Comparison of ENCODE assay signal across 8 cellular contexts in genomic region chr22:37746366-37747089, GRCh38. TPM values are rescaled to one million over a fixed set of nuclear protein-coding genes. Genes with fewer than 3 reads are reported as not detected.
DNase-seq lines count a peak whose midpoint lies in the region; ATAC-seq and TF ChIP-seq lines count a peak whose summit lies in the region.

No MANE protein-coding gene starts in this region.

- DNase-seq in GM03348 (ENCODE audit: low spot score) (peak; percentile 59), HFFc6 (no peak), NCI-H146 (lab: John Stamatoyannopoulos, UW) (no peak), KG1 (lab: John Stamatoyannopoulos, UW) (no peak), dedifferentiated amniotic fluid mesenchymal stem cell (ENCODE audit: extremely low spot score) (no peak)
- peak in 1 of 3 experiments; percentile 7 for DNase-seq in effector memory CD8-positive, alpha-beta T cell
- DNase-seq in natural killer cell treated with Interleukin-12 subunit alpha and Interleukin-12 subunit beta and Interleukin-15 and Interleukin-18, amount 100 ng/mL, for 72 hours (ENCODE audit: low spot score): no peak

- H3K27me3 Mint-ChIP-seq in HFFc6 (ENCODE audit: insufficient read depth): peaks cover 2% of the 10 kb centered on the region
- no peaks in the 10 kb centered on the region for H3K27me3 Mint-ChIP-seq in effector memory CD8-positive, alpha-beta T cell
- no peaks in the 10 kb centered on the region for H3K27me3 Mint-ChIP-seq in natural killer cell treated with Interleukin-12 subunit alpha and Interleukin-12 subunit beta and Interleukin-15 and Interleukin-18, amount 100 ng/mL, for 72 hours

- H3K4me1 Mint-ChIP-seq in HFFc6 (ENCODE audit: low read depth): peaks cover 81% of the 10 kb centered on the region
- peaks cover 16 to 20% of the 10 kb centered on the region in 2 donors for H3K4me1 Mint-ChIP-seq in effector memory CD8-positive, alpha-beta T cell (ENCODE audit: low read depth in 2 of 2)
- H3K4me1 Mint-ChIP-seq in natural killer cell treated with Interleukin-12 subunit alpha and Interleukin-12 subunit beta and Interleukin-15 and Interleukin-18, amount 100 ng/mL, for 72 hours (ENCODE audit: low read depth in 2 of 2): peaks cover 12 to 27% of the 10 kb centered on the region in 2 donors

- peak overlapping the region; percentile 73 for H2AFZ ChIP-seq in SU-DHL-6 (ENCODE audit: low read depth, low read length, severe bottlenecking)

- peaks cover 23% of the 10 kb centered on the region for H3K79me2 ChIP-seq in SU-DHL-6 (ENCODE audit: insufficient read depth, low read length)

- H3K9ac ChIP-seq in SU-DHL-6 (ENCODE audit: low read length): peak overlapping the region; percentile 96

- ATAC-seq in effector memory CD8-positive, alpha-beta T cell (replicated peaks): peak; percentile 56
- ATAC-seq in natural killer cell treated with Interleukin-12 subunit alpha and Interleukin-12 subunit beta and Interleukin-15 and Interleukin-18, amount 100 ng/mL, for 72 hours: peak in 1 of 2 donors; percentile 1

- TF ChIP-seq CTCF in HFFc6 (IDR thresholded peaks at IDR 0.05) (no peak), SU-DHL-6 (IDR thresholded peaks at IDR 0.05; ENCODE audit: insufficient read depth, low read length, poor library complexity, severe bottlenecking) (no peak)

- H3K9me2 ChIP-seq in SU-DHL-6 (replicated peaks; ENCODE audit: insufficient read depth, low read length): no peaks in the 10 kb centered on the region

- peak overlapping the region; percentile 70 for H3K27ac ChIP-seq in SU-DHL-6 (ENCODE audit: low read depth, low read length)

- no peaks in the 10 kb centered on the region for H3K27me3 ChIP-seq in SU-DHL-6 (ENCODE audit: low read length)

- peaks cover 4% of the 10 kb centered on the region; the same call in 1 of the 2 replicates for H3K36me3 Mint-ChIP-seq in HFFc6 (ENCODE audit: low read depth)
- H3K36me3 Mint-ChIP-seq in effector memory CD8-positive, alpha-beta T cell (ENCODE audit: insufficient read depth): no peaks in the 10 kb centered on the region
- no peaks in the 10 kb centered on the region for H3K36me3 Mint-ChIP-seq in natural killer cell treated with Interleukin-12 subunit alpha and Interleukin-12 subunit beta and Interleukin-15 and Interleukin-18, amount 100 ng/mL, for 72 hours

- H3K9me3 Mint-ChIP-seq in HFFc6: no peaks in the 10 kb centered on the region
- H3K9me3 Mint-ChIP-seq in effector memory CD8-positive, alpha-beta T cell: no peaks in the 10 kb centered on the region
- H3K9me3 Mint-ChIP-seq in natural killer cell treated with Interleukin-12 subunit alpha and Interleukin-12 subunit beta and Interleukin-15 and Interleukin-18, amount 100 ng/mL, for 72 hours: no peaks in the 10 kb centered on the region

- H3K36me3 ChIP-seq in SU-DHL-6 (ENCODE audit: low read length): no peaks in the 10 kb centered on the region

- H3F3A ChIP-seq in SU-DHL-6 (ENCODE audit: insufficient read depth): no peaks in the 10 kb centered on the region; the same call in 1 of the 2 replicates

- no peaks in the 10 kb centered on the region for H3K9me3 ChIP-seq in SU-DHL-6 (ENCODE audit: insufficient read depth, low read length)

- peak overlapping the region; percentile 66 for H3K4me2 ChIP-seq in SU-DHL-6 (ENCODE audit: low read depth, low read length, poor library complexity, severe bottlenecking)

- peak overlapping the region; percentile 91 for H3K4me3 Mint-ChIP-seq in HFFc6
- peak overlapping the region; percentile 83 to 87 for H3K4me3 Mint-ChIP-seq in effector memory CD8-positive, alpha-beta T cell
- H3K4me3 Mint-ChIP-seq in natural killer cell treated with Interleukin-12 subunit alpha and Interleukin-12 subunit beta and Interleukin-15 and Interleukin-18, amount 100 ng/mL, for 72 hours: peak overlapping the region; percentile 91

- H3K27ac Mint-ChIP-seq in HFFc6: peak overlapping the region; percentile 83
- H3K27ac Mint-ChIP-seq in effector memory CD8-positive, alpha-beta T cell: peak overlapping the region; percentile 31 to 69
- peak overlapping the region; percentile 69 to 78 for H3K27ac Mint-ChIP-seq in natural killer cell treated with Interleukin-12 subunit alpha and Interleukin-12 subunit beta and Interleukin-15 and Interleukin-18, amount 100 ng/mL, for 72 hours

- peak overlapping the region; percentile 85 for H3K4me3 ChIP-seq in SU-DHL-6 (ENCODE audit: insufficient read depth, low read length, poor library complexity, severe bottlenecking)

- no peaks in the 10 kb centered on the region for H4K20me1 ChIP-seq in SU-DHL-6 (ENCODE audit: low read depth, low read length)

RNA-seq across cellular contexts. Expression of gene TRIOBP, which starts 49.7 kb away (rescaled TPM):
- 10 to 100 TPM; 74.3 to 92.5 (median 91.6) TPM for total RNA-seq in HFFc6 (2021; fragmentation: NEBNext Ultra II Directional; extraction: Animal tissue kit (Norgen Biotek cat#: 25700))
- total RNA-seq in natural killer cell treated with Interleukin-12 subunit alpha and Interleukin-12 subunit beta and Interleukin-15 and Interleukin-18, amount 100 ng/mL, for 72 hours: 10 to 100 TPM; 29.9 to 35.1 TPM
